Comparison of ENCODE assay signal across 2 cellular contexts in genomic region chr9:38096238-38096805, GRCh38.
TF ChIP-seq lines count a peak whose summit lies in the region.

No MANE protein-coding gene starts in this region.

TF ChIP-seq in K562, 482 proteins besides CTCF, POLR2A, EP300 and RAD21:
- no peak for TF ChIP-seq ZNF79 (CRISPR knock-in tag; IDR thresholded peaks at IDR 0.05; ENCODE audit: low read depth)
- TF ChIP-seq HMGN3 (IDR thresholded peaks at IDR 0.05; ENCODE audit: borderline replicate concordance, extremely low read depth, insufficient read length, low read depth, low read length), result no peak
- no peak for TF ChIP-seq ZBTB34 (CRISPR knock-in tag; IDR thresholded peaks at IDR 0.05)
- TF ChIP-seq RHOXF2B (CRISPR knock-in tag; conservative IDR thresholded peaks at IDR 0.05), result no peak
- no peak for TF ChIP-seq BRF2 (IDR thresholded peaks at IDR 0.05; ENCODE audit: borderline replicate concordance, insufficient read depth, insufficient read length)
- TF ChIP-seq ZNF445 (CRISPR knock-in tag; IDR thresholded peaks at IDR 0.05; ENCODE audit: low read depth), result no peak
- no peak for TF ChIP-seq ZNF444 (CRISPR knock-in tag; IDR thresholded peaks at IDR 0.05)
- no peak for TF ChIP-seq NR4A1 (CRISPR knock-in tag; IDR thresholded peaks at IDR 0.05)
- no peak for TF ChIP-seq NR4A1 (tag; IDR thresholded peaks at IDR 0.05)
- TF ChIP-seq ZNF740 (CRISPR knock-in tag; IDR thresholded peaks at IDR 0.05), result no peak
- no peak for TF ChIP-seq ZNF740 (tag; IDR thresholded peaks at IDR 0.05)
- no peak for TF ChIP-seq ZBTB26 (CRISPR knock-in tag; IDR thresholded peaks at IDR 0.05)
- no peak for TF ChIP-seq MITF (IDR thresholded peaks at IDR 0.05)
- TF ChIP-seq CCAR2 (IDR thresholded peaks at IDR 0.05; ENCODE audit: low read depth, low read length), result no peak
- no peak for TF ChIP-seq ZNF717 (CRISPR knock-in tag; IDR thresholded peaks at IDR 0.05)
- TF ChIP-seq KLF13 (tag; IDR thresholded peaks at IDR 0.05; ENCODE audit: borderline replicate concordance, low read depth), result no peak
- no peak for TF ChIP-seq TAF15 (IDR thresholded peaks at IDR 0.05; ENCODE audit: low read depth, low read length)
- no peak for TF ChIP-seq SRSF1 (IDR thresholded peaks at IDR 0.05; ENCODE audit: low read depth, low read length)
- TF ChIP-seq PCBP2 (IDR thresholded peaks at IDR 0.05; ENCODE audit: low read depth, low read length, poor library complexity, severe bottlenecking), result no peak
- TF ChIP-seq CBX5 (IDR thresholded peaks at IDR 0.05; ENCODE audit: borderline replicate concordance, low read depth), result no peak
- no peak for TF ChIP-seq POU5F1 (IDR thresholded peaks at IDR 0.05; ENCODE audit: borderline replicate concordance, low read depth, low read length, partially characterized antibody)
- no peak for TF ChIP-seq ZNF512 (tag; IDR thresholded peaks at IDR 0.05)

TF ChIP-seq in SK-N-SH treated with all-trans-retinoic acid at 6 μM for 48 hours, 23 proteins besides CTCF, POLR2A, EP300 and RAD21:
- TF ChIP-seq TCF4 (CRISPR knock-in tag; IDR thresholded peaks at IDR 0.05; ENCODE audit: borderline replicate concordance), result no peak
- no peak for TF ChIP-seq ARNTL (CRISPR knock-in tag; IDR thresholded peaks at IDR 0.05; ENCODE audit: borderline replicate concordance, low read depth)
- TF ChIP-seq TSHZ2 (CRISPR knock-in tag; IDR thresholded peaks at IDR 0.05), result no peak
- no peak for TF ChIP-seq ZC3H10 (CRISPR knock-in tag; IDR thresholded peaks at IDR 0.05)
- TF ChIP-seq OSR1 (CRISPR knock-in tag; IDR thresholded peaks at IDR 0.05), result no peak
- TF ChIP-seq PPARA (CRISPR knock-in tag; IDR thresholded peaks at IDR 0.05; ENCODE audit: borderline replicate concordance), result no peak
